Comparison of ENCODE assay signal across 32 cellular contexts in genomic region chr3:140244893-140245292, GRCh38.
DNase-seq lines count a peak whose midpoint lies in the region; ATAC-seq lines count a peak whose summit lies in the region.
"Had no signal": no experiment of that assay in that cellular context is flagged by ENCODE, and none has a peak within 500 bp of the region (broad histone marks: within the 10 kb centered on the region; RNA-seq: fewer than 3 reads in every experiment).

No MANE protein-coding gene starts in this region.

- no peak for ATAC-seq in HG02759 (IDR thresholded peaks at IDR 0.05; ENCODE audit: unreplicated experiment)
- ATAC-seq in HG03439 (IDR thresholded peaks at IDR 0.05; ENCODE audit: unreplicated experiment) = no peak
- no peak for ATAC-seq in GM21786 (IDR thresholded peaks at IDR 0.05; ENCODE audit: unreplicated experiment)
- ATAC-seq: A549, body of pancreas, left ventricle myocardium superior, natural killer cell had no signal

- H2AK5ac ChIP-seq in mesendoderm (ENCODE audit: low read length) = no peak overlapping the region

- no peaks in the 10 kb centered on the region for H3K27me3 ChIP-seq in mesendoderm (ENCODE audit: insufficient read depth, low read length, poor library complexity)
- H3K27me3 ChIP-seq: body of pancreas, stomach, thyroid gland had no signal

- H4K8ac ChIP-seq in mesendoderm (ENCODE audit: low read depth, low read length) = no peak overlapping the region

- no peak overlapping the region for H2BK15ac ChIP-seq in mesendoderm (replicated peaks; ENCODE audit: low read depth)

- in situ Hi-C loops in ACHN (cut with HindIII; ENCODE audit: low pct_ligation_motif_present, low pct_unique_long_range_greater_than_20kb, low sequenced_read_pairs) = no loop called here

- H4K5ac ChIP-seq in mesendoderm (ENCODE audit: low read length) = no peak overlapping the region

- no peak overlapping the region for H3K4me2 ChIP-seq in mesendoderm (ENCODE audit: low read length)
- H3K4me2 ChIP-seq: A549, PC-9 had no signal

- DNase-seq in ACHN = peak; percentile 15
- DNase-seq in M059J (ENCODE audit: low read depth) = peak; percentile 72
- DNase-seq in fibroblast of peridontal ligament (ENCODE audit: extremely low read depth) = peak; percentile 10
- peak; percentile 80 for DNase-seq in mesendoderm
- no peak for DNase-seq in epidermal melanocyte (ENCODE audit: insufficient read length, low spot score)
- DNase-seq: activated CD4-positive, alpha-beta T cell treated with anti-CD3 and anti-CD28 coated beads for 48 hours; activated gamma-delta T cell; activated naive CD8-positive, alpha-beta T cell treated with anti-CD3 and anti-CD28 coated beads, Interleukin-2, amount 10 ng/mL, durations not matched to agents 7 days and 5 days; activated T-cell treated with anti-CD3 and anti-CD28 coated beads, Interleukin-2, amount 50 U/mL, for 1 hour; body of pancreas; cerebellar nuclear complex; effector CD4-positive, alpha-beta T cell; erythroblast; foreskin fibroblast; GF-D8; left ventricle myocardium superior; natural killer cell; NCI-H1105; NCI-H1930; NCI-H524 treated with DMSO at 0.1 percent for 48 hours; NK-92 treated with Interleukin-12 subunit alpha and Interleukin-12 subunit beta, amount 100 ng/mL, for 24 hours; PC-9; Right ventricle myocardium superior; small intestine; stimulated activated CD8-positive, alpha-beta memory T cell treated with anti-CD3 and anti-CD28 coated beads, Interleukin-4, amount 100 ng/mL, for 48 hours; stomach; WERI-Rb-1 had no signal

- H3K4ac ChIP-seq in mesendoderm (ENCODE audit: low read depth, low read length) = no peak overlapping the region

- H3K79me2 ChIP-seq in mesendoderm (ENCODE audit: control insufficient read depth, insufficient read depth, low read length) = no peaks in the 10 kb centered on the region

- H3K4me1 ChIP-seq in mesendoderm (ENCODE audit: control insufficient read depth, low read depth, low read length) = peaks cover 4% of the 10 kb centered on the region
- H3K4me1 ChIP-seq: A549, stomach, thyroid gland had no signal

- H3K27ac ChIP-seq in mesendoderm (ENCODE audit: low read depth, low read length) = no peak overlapping the region
- H3K27ac ChIP-seq: A549, body of pancreas, PC-9, stomach, thyroid gland, WERI-Rb-1 had no signal

- H3K18ac ChIP-seq in mesendoderm (ENCODE audit: low read length) = no peak overlapping the region

- H3K56ac ChIP-seq in mesendoderm (ENCODE audit: low read length) = no peak overlapping the region

- H3K36me3 ChIP-seq in mesendoderm (ENCODE audit: control insufficient read depth, insufficient read depth, low read length) = no peaks in the 10 kb centered on the region
- H3K36me3 ChIP-seq: stomach, thyroid gland, WERI-Rb-1 had no signal

- no peak overlapping the region for H2BK120ac ChIP-seq in mesendoderm (ENCODE audit: low read depth, low read length)

- H3K79me1 ChIP-seq in mesendoderm (ENCODE audit: low read length) = no peaks in the 10 kb centered on the region

- no peak overlapping the region for H2BK5ac ChIP-seq in mesendoderm (ENCODE audit: low read length)

- no peak overlapping the region for H3K4me3 ChIP-seq in mesendoderm (ENCODE audit: low read length)
- H3K4me3 ChIP-seq: A549, body of pancreas, PC-9, stomach, thyroid gland had no signal

- no peak overlapping the region for H3K9ac ChIP-seq in mesendoderm (ENCODE audit: low read length)

- no peak overlapping the region for H3K23ac ChIP-seq in mesendoderm (ENCODE audit: low read length)

- WGBS in mesendoderm (ENCODE audit: extremely low coverage, insufficient coverage, low lambda C conversion rate) = no CpG with 5 or more reads among the region's 5 CpGs
